In genomic region chr9:99181621-99182020, GRCh38 we compare ENCODE assay signal across 1 cellular context.
TF ChIP-seq lines count a peak whose summit lies in the region.

No MANE protein-coding gene starts in this region.

TF ChIP-seq in GM12878, 131 proteins besides CTCF, POLR2A, EP300 and RAD21 (continues in another document):
- peak; percentile 59; the same call in 1 of the 2 replicates for TF ChIP-seq TARDBP (IDR thresholded peaks at IDR 0.05; ENCODE audit: borderline replicate concordance)
- TF ChIP-seq SUPT20H (IDR thresholded peaks at IDR 0.05; ENCODE audit: borderline replicate concordance, control insufficient read depth, low read depth, low read length) = no peak
- TF ChIP-seq CHD2 (IDR thresholded peaks at IDR 0.05; ENCODE audit: borderline replicate concordance, low read depth, low read length) = peak; percentile 86
- TF ChIP-seq ZNF207 (IDR thresholded peaks at IDR 0.05; ENCODE audit: borderline replicate concordance) = peak; percentile 51; the same call in 1 of the 2 replicates
- TF ChIP-seq SMARCA5 (IDR thresholded peaks at IDR 0.05) = peak; percentile 99
- peak; percentile 65 for TF ChIP-seq NKRF (conservative IDR thresholded peaks at IDR 0.05)
- TF ChIP-seq CBX5 (IDR thresholded peaks at IDR 0.05; ENCODE audit: low read depth) = peak; percentile 89; the same call in 1 of the 2 replicates
- peak; percentile 79 for TF ChIP-seq NR2F1 (conservative IDR thresholded peaks at IDR 0.05)
- no peak for TF ChIP-seq IRF3 (IDR thresholded peaks at IDR 0.05)
- TF ChIP-seq SKIL (IDR thresholded peaks at IDR 0.05; ENCODE audit: low read depth, poor library complexity, severe bottlenecking) = peak; percentile 91
- TF ChIP-seq SREBF2 (IDR thresholded peaks at IDR 0.05; ENCODE audit: low read length) = no peak
- peak; percentile 84 for TF ChIP-seq POU2F2 (IDR thresholded peaks at IDR 0.05; ENCODE audit: borderline replicate concordance, low read depth, low read length)
- TF ChIP-seq BCL3 (IDR thresholded peaks at IDR 0.05; ENCODE audit: borderline replicate concordance, insufficient read depth, low read depth, low read length, poor library complexity, severe bottlenecking) = peak; percentile 99
- TF ChIP-seq YY1 (IDR thresholded peaks at IDR 0.05; ENCODE audit: low read depth, low read length) = peak; percentile 90
- TF ChIP-seq IRF4 (IDR thresholded peaks at IDR 0.05; ENCODE audit: low read depth, low read length) = peak; percentile 54; the same call in 1 of the 2 replicates
- TF ChIP-seq E2F4 (IDR thresholded peaks at IDR 0.05; ENCODE audit: low read depth, low read length) = no peak
- peak; percentile 97 to 98 for TF ChIP-seq IKZF2 (IDR thresholded peaks at IDR 0.05)
- peak; percentile 83 for TF ChIP-seq MYB (IDR thresholded peaks at IDR 0.05; ENCODE audit: borderline replicate concordance, low read depth, low read length)
- peak; percentile 96 for TF ChIP-seq BCL11A (IDR thresholded peaks at IDR 0.05; ENCODE audit: low read depth, low read length)
- TF ChIP-seq HDAC6 (IDR thresholded peaks at IDR 0.05; ENCODE audit: unreplicated experiment) = no peak
- peak; percentile 80 for TF ChIP-seq SP1 (IDR thresholded peaks at IDR 0.05; ENCODE audit: low read depth, low read length)
- peak; percentile 76 for TF ChIP-seq TCF7 (IDR thresholded peaks at IDR 0.05; ENCODE audit: borderline replicate concordance)
- peak; percentile 100 for TF ChIP-seq RELA (IDR thresholded peaks at IDR 0.05; ENCODE audit: borderline replicate concordance, partially characterized antibody)
- 0 out of 2 replicates have a peak, but pooled peaks have one; percentile 32 for TF ChIP-seq GABPA (IDR thresholded peaks at IDR 0.05; ENCODE audit: low read depth)
- TF ChIP-seq PAX8 (IDR thresholded peaks at IDR 0.05) = no peak
- TF ChIP-seq SREBF1 (IDR thresholded peaks at IDR 0.05; ENCODE audit: low read length) = no peak
- 0 out of 3 replicates have a peak, but pooled peaks of 1 of the 2 experiments have one; percentile 26 for TF ChIP-seq EGR1 (IDR thresholded peaks at IDR 0.05; ENCODE audit: borderline replicate concordance in 1 of 2, low read depth in 2 of 2, low read length in 2 of 2)
- peak in 1 of 2 experiments; percentile 75; a peak in 1 of 4 replicates for TF ChIP-seq CEBPB (IDR thresholded peaks at IDR 0.05; ENCODE audit: borderline replicate concordance in 1 of 2, low read depth in 2 of 2, low read length in 2 of 2)
- peak; percentile 96 for TF ChIP-seq CREM (IDR thresholded peaks at IDR 0.05; ENCODE audit: low read depth)
- no peak for TF ChIP-seq STAT1 (conservative IDR thresholded peaks at IDR 0.05)
- TF ChIP-seq BACH1 (IDR thresholded peaks at IDR 0.05; ENCODE audit: borderline replicate concordance) = peak; percentile 90; the same call in 1 of the 2 replicates
- TF ChIP-seq PKNOX1 (IDR thresholded peaks at IDR 0.05) = peak; percentile 19; the same call in 1 of the 2 replicates
- TF ChIP-seq ZBTB33 (IDR thresholded peaks at IDR 0.05) = no peak
- peak; percentile 82 for TF ChIP-seq CEBPZ (IDR thresholded peaks at IDR 0.05; ENCODE audit: low read depth, low read length)
- no peak; a peak in 2 of 4 replicates for TF ChIP-seq ETV6 (conservative IDR thresholded peaks at IDR 0.05 in 1 of 2, IDR thresholded peaks at IDR 0.05 in 1 of 2; ENCODE audit: borderline replicate concordance in 1 of 2, low read depth in 1 of 2)
- 0 out of 2 replicates have a peak, but pooled peaks have one; percentile 59 for TF ChIP-seq TCF3 (IDR thresholded peaks at IDR 0.05; ENCODE audit: borderline replicate concordance, insufficient read depth, low read depth, low read length)
- peak; percentile 88 for TF ChIP-seq ZBED1 (IDR thresholded peaks at IDR 0.05; ENCODE audit: borderline replicate concordance)
- TF ChIP-seq ZNF24 (IDR thresholded peaks at IDR 0.05) = peak; percentile 76
- TF ChIP-seq SMAD1 (IDR thresholded peaks at IDR 0.05; ENCODE audit: low read depth, partially characterized antibody) = no peak
- TF ChIP-seq FOXK2 (IDR thresholded peaks at IDR 0.05) = no peak
- TF ChIP-seq MLLT1 (IDR thresholded peaks at IDR 0.05) = peak; percentile 92
- TF ChIP-seq GATAD2B (conservative IDR thresholded peaks at IDR 0.05; ENCODE audit: low read depth) = peak; percentile 88
- TF ChIP-seq JUNB (IDR thresholded peaks at IDR 0.05) = peak; percentile 75
- peak; percentile 59; the same call in 1 of the 2 replicates for TF ChIP-seq IRF5 (IDR thresholded peaks at IDR 0.05; ENCODE audit: borderline replicate concordance)
- TF ChIP-seq ATF7 (IDR thresholded peaks at IDR 0.05; ENCODE audit: low read depth) = peak; percentile 77
- peak; percentile 71 for TF ChIP-seq MEF2B (IDR thresholded peaks at IDR 0.05; ENCODE audit: partially characterized antibody, poor library complexity, severe bottlenecking)
